ENCODE assay signal across 21 cellular contexts in the genomic region with DNA sequence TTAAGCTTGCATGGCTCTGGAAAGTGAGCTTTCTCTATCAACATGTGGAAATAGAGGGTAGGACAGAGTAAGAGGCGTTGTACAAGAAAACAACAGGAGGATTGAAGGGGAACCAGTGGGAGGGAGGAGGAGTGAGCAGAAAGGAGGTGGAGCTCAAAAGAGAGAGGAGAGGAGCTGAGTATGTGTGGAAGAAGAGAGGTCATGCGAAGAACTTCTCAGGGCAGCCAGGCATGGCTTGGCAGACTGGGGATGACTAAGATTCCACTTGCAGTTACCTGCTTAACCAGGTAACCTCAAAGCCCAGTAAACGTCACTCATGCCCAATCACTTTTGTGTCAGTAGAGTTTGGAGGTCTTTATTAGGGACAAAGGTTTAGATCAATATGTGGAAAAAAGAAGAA.
"Had no signal": no experiment of that assay in that cellular context is flagged by ENCODE, and none has a peak within 500 bp of the region (broad histone marks: within the 10 kb centered on the region; RNA-seq: fewer than 3 reads in every experiment).

No MANE protein-coding gene starts in this region.

- H3K4me3 ChIP-seq: gastrocnemius medialis, suprapubic skin had no signal

- H3K27me3 ChIP-seq: gastrocnemius medialis, suprapubic skin had no signal

- H3K27ac ChIP-seq: epithelial cell of prostate, gastrocnemius medialis, neutrophil, parathyroid adenoma, suprapubic skin had no signal

- H3K4me3 Mint-ChIP-seq: activated CD4-positive, alpha-beta memory T cell treated with anti-CD3 and anti-CD28 coated beads, Interleukin-2, amount 10 ng/mL, durations not matched to agents 7 days and 5 days; activated T-cell treated with anti-CD3 and anti-CD28 coated beads, Interleukin-2, amount 50 U/mL, for 4 hours; brain; effector memory CD8-positive, alpha-beta T cell; naive thymus-derived CD8-positive, alpha-beta T cell; type B pancreatic cell had no signal

- H3K27ac Mint-ChIP-seq: activated CD4-positive, alpha-beta memory T cell treated with anti-CD3 and anti-CD28 coated beads, Interleukin-2, amount 10 ng/mL, durations not matched to agents 7 days and 5 days; activated naive CD4-positive, alpha-beta T cell treated with anti-CD3 and anti-CD28 coated beads, Interleukin-2, amount 50 U/mL, for 72 hours; brain; naive thymus-derived CD8-positive, alpha-beta T cell; type B pancreatic cell had no signal

- H3K27me3 Mint-ChIP-seq: type B pancreatic cell had no signal

- H3K79me2 ChIP-seq: parathyroid adenoma had no signal

- H2AFZ ChIP-seq: parathyroid adenoma had no signal

- ATAC-seq: activated naive CD4-positive, alpha-beta T cell treated with anti-CD3 and anti-CD28 coated beads, Interleukin-2, amount 50 U/mL, for 72 hours; activated T-cell treated with anti-CD3 and anti-CD28 coated beads, Interleukin-2, amount 50 U/mL, for 4 hours; effector memory CD8-positive, alpha-beta T cell; gastrocnemius medialis; left ventricle myocardium superior; naive thymus-derived CD8-positive, alpha-beta T cell had no signal

- H3K4me1 ChIP-seq: parathyroid adenoma, suprapubic skin had no signal

- H3K4me1 Mint-ChIP-seq: activated CD4-positive, alpha-beta memory T cell treated with anti-CD3 and anti-CD28 coated beads, Interleukin-2, amount 10 ng/mL, durations not matched to agents 7 days and 5 days; brain had no signal

- H3K9ac ChIP-seq: parathyroid adenoma had no signal

- DNase-seq: activated CD4-positive, alpha-beta memory T cell treated with anti-CD3 and anti-CD28 coated beads, Interleukin-2, amount 10 ng/mL, durations not matched to agents 7 days and 5 days; activated CD4-positive, alpha-beta T cell treated with anti-CD3 and anti-CD28 coated beads for 1 hour; activated effector memory CD4-positive, alpha-beta T cell treated with anti-CD3 and anti-CD28 coated beads, Interleukin-2, amount 50 U/mL, for 16 hours; activated T-cell treated with anti-CD3 and anti-CD28 coated beads, Interleukin-2, amount 50 U/mL, for 4 hours; amygdala; dermis blood vessel endothelial cell; effector memory CD8-positive, alpha-beta T cell; gastrocnemius medialis; left ventricle myocardium superior; mesenchymal stem cell; naive thymus-derived CD8-positive, alpha-beta T cell; stimulated activated CD4-positive, alpha-beta T cell treated with anti-CD3 and anti-CD28 coated beads, Interleukin-15, amount 100 ng/mL, for 24 hours; stimulated activated CD4-positive, alpha-beta T cell treated with anti-CD3 and anti-CD28 coated beads, Interleukin-4, amount 100 ng/mL, for 1 hour; stimulated activated naive CD4-positive, alpha-beta T cell treated with Interleukin-2 at 50 U/mL for 16 hours had no signal

- H3K36me3 ChIP-seq: gastrocnemius medialis, neutrophil, suprapubic skin had no signal

- H3K9me3 ChIP-seq: neutrophil, suprapubic skin had no signal
